11 cellular contexts compared by ENCODE assay signal in genomic region chr15:98684441-98684840, GRCh38. TPM values are rescaled to one million over a fixed set of nuclear protein-coding genes. Genes with fewer than 3 reads are reported as not detected.
DNase-seq lines count a peak whose midpoint lies in the region; ATAC-seq, FAIRE-seq and TF ChIP-seq lines count a peak whose summit lies in the region.
"Had no signal": no experiment of that assay in that cellular context is flagged by ENCODE, and none has a peak within 500 bp of the region (broad histone marks: within the 10 kb centered on the region; RNA-seq: fewer than 3 reads in every experiment).

No MANE protein-coding gene starts in this region.

- peak overlapping the region; percentile 54 for H3K27ac ChIP-seq in hepatocyte

- peaks cover 59% of the 10 kb centered on the region for H4K20me1 ChIP-seq in hepatocyte (ENCODE audit: insufficient read depth, poor library complexity, severe bottlenecking)

- in situ Hi-C loops in ACHN (cut with HindIII; ENCODE audit: low pct_ligation_motif_present, low pct_unique_long_range_greater_than_20kb, low sequenced_read_pairs): no loop called here

- FAIRE-seq in HTR-8/SVneo (lab: Jason Lieb, UNC): no peak

- ATAC-seq in GM21529 (IDR thresholded peaks at IDR 0.05; ENCODE audit: unreplicated experiment): no peak
- ATAC-seq in GM18868 (IDR thresholded peaks at IDR 0.05; ENCODE audit: unreplicated experiment): no peak
- no peak for ATAC-seq in GM18502 (IDR thresholded peaks at IDR 0.05; ENCODE audit: poor library complexity, unreplicated experiment)

- no peak overlapping the region for H2AFZ ChIP-seq in hepatocyte

- no peaks in the 10 kb centered on the region for H3K9me3 ChIP-seq in hepatocyte (ENCODE audit: low read depth)
- H3K9me3 ChIP-seq: BE2C had no signal

- H3K4me1 ChIP-seq in hepatocyte (ENCODE audit: insufficient read depth): peaks cover 25% of the 10 kb centered on the region

- no peaks in the 10 kb centered on the region for H3K9me2 ChIP-seq in hepatocyte (replicated peaks; ENCODE audit: insufficient read depth)

- WGBS in hepatocyte (ENCODE audit: low lambda C conversion rate, missing lambda C conversion rate): 44% methylated on average over 5 of the region's 5 CpGs

- H3K36me3 ChIP-seq in hepatocyte (replicated peaks; ENCODE audit: insufficient read depth, low read depth): no peaks in the 10 kb centered on the region
- H3K36me3 ChIP-seq: BE2C had no signal

- no peaks in the 10 kb centered on the region for H3K27me3 ChIP-seq in hepatocyte
- H3K27me3 ChIP-seq: BE2C had no signal

- DNase-seq in ACHN (peak; percentile 30), HTR-8/SVneo (ENCODE audit: insufficient read length, low spot score) (peak; percentile 35), amniotic epithelial cell (ENCODE audit: low read depth) (peak; percentile 80), hepatocyte (ENCODE audit: low spot score) (peak; percentile 23)
- no peak for DNase-seq in stimulated activated CD4-positive, alpha-beta T cell treated with anti-CD3 and anti-CD28 coated beads, Interleukin-15, amount 100 ng/mL, for 24 hours
- DNase-seq: activated B cell treated with CpG ODN at 0.5 μM for 24 hours; activated naive CD4-positive, alpha-beta T cell treated with Interleukin-2 at 50 U/mL for 16 hours; BE2C had no signal

- peaks cover 93% of the 10 kb centered on the region for H3K79me2 ChIP-seq in hepatocyte

- no peak overlapping the region for H3K4me3 ChIP-seq in hepatocyte

- no peak for TF ChIP-seq CTCF in hepatocyte (IDR thresholded peaks at IDR 0.05; ENCODE audit: poor library complexity)

- peak overlapping the region; percentile 18 for H3K4me2 ChIP-seq in hepatocyte

RNA-seq across cellular contexts. Expression of gene IGF1R, which starts 36.1 kb away (rescaled TPM):
- total RNA-seq in hepatocyte: 21.7 and 42.9 TPM in 2 replicates
- polyA plus RNA-seq in hepatocyte: 10.8 and 14.4 TPM in 2 replicates
